In the genomic region with DNA sequence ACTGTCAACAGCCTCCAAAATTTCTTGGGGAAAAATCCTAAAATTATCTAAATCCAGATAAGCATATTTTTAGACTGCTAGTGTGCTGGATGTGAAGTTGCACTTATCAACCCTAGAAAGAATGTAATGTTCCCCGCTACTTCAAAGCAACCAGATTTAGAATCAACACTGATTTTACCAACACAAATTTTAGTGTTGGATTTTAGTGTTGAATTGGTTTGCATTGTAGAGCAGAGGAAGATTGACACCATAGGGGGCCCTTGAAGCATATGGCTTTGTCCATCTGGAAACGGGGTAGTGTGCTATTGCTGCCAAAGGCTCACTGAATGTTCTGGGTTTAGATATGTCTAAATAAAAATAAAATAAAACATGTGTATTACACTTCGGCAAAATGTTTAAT, we compare ENCODE assay signal across 25 cellular contexts.
DNase-seq lines count a peak whose midpoint lies in the region; ATAC-seq and TF ChIP-seq lines count a peak whose summit lies in the region.
"Had no signal": no experiment of that assay in that cellular context is flagged by ENCODE, and none has a peak within 500 bp of the region (broad histone marks: within the 10 kb centered on the region; RNA-seq: fewer than 3 reads in every experiment).

No MANE protein-coding gene starts in this region.

- DNase-seq in Ammon's horn (ENCODE audit: low spot score), result peak; percentile 2
- peak; percentile 35 for DNase-seq in DMS 273 treated with DMSO at 0.1 percent for 48 hours (lab: John Stamatoyannopoulos, UW)
- peak; percentile 8 for DNase-seq in NCI-H69 (lab: John Stamatoyannopoulos, UW)
- DNase-seq in fibroblast of the aortic adventitia (ENCODE audit: low read depth), result peak; percentile 21
- DNase-seq in progenitor cell of endocrine pancreas (ENCODE audit: low spot score, unreplicated experiment), result no peak
- DNase-seq in right atrium auricular region (ENCODE audit: low spot score), result no peak
- DNase-seq in T-helper 2 cell, result no peak
- DNase-seq: BE2C, Calu3, H9, HFFc6, Kasumi-1, NCI-H1092 treated with DMSO at 0.1 percent for 48 hours, NCI-H1436, NCI-H1930, NCI-H2107, NCI-H226, NCI-H510A treated with DMSO at 0.1 percent for 48 hours, NCI-H82, SHP77 treated with DMSO at 0.1 percent for 48 hours had no signal

- no peak overlapping the region for H3K27ac Mint-ChIP-seq in progenitor cell of endocrine pancreas
- H3K27ac Mint-ChIP-seq: CD14-positive monocyte, GM23338, H9, HFFc6 had no signal

- no peaks in the 10 kb centered on the region for H3K36me3 ChIP-seq in right atrium auricular region
- H3K36me3 ChIP-seq: BE2C had no signal

- no peaks in the 10 kb centered on the region for H3K36me3 Mint-ChIP-seq in progenitor cell of endocrine pancreas (ENCODE audit: insufficient read depth)
- H3K36me3 Mint-ChIP-seq: CD14-positive monocyte had no signal

- H3K27me3 ChIP-seq in right atrium auricular region, result no peaks in the 10 kb centered on the region
- H3K27me3 ChIP-seq: BE2C had no signal

- H3K4me3 Mint-ChIP-seq in progenitor cell of endocrine pancreas (ENCODE audit: low read depth), result no peak overlapping the region
- H3K4me3 Mint-ChIP-seq: CD14-positive monocyte, GM23338, H9, HFFc6 had no signal

- H3K4me3 ChIP-seq in fibroblast of the aortic adventitia (ENCODE audit: low read depth, low read length), result no peak overlapping the region
- H3K4me3 ChIP-seq in right atrium auricular region, result no peak overlapping the region
- H3K4me3 ChIP-seq: GM23338, K562, SK-N-MC had no signal

- peaks cover 3% of the 10 kb centered on the region for H3K4me1 Mint-ChIP-seq in progenitor cell of endocrine pancreas (ENCODE audit: low read depth)
- H3K4me1 Mint-ChIP-seq: CD14-positive monocyte, GM23338 had no signal

- no peak for TF ChIP-seq CTCF in fibroblast of the aortic adventitia (IDR thresholded peaks at IDR 0.05; ENCODE audit: insufficient read depth, low read length)
- TF ChIP-seq CTCF in progenitor cell of endocrine pancreas (IDR thresholded peaks at IDR 0.05; ENCODE audit: unreplicated experiment), result no peak
- no peak for TF ChIP-seq CTCF in right atrium auricular region (IDR thresholded peaks at IDR 0.05)

- H3K9me3 ChIP-seq in right atrium auricular region, result no peaks in the 10 kb centered on the region
- H3K9me3 ChIP-seq: BE2C had no signal

- ATAC-seq in GM18498 (IDR thresholded peaks at IDR 0.05; ENCODE audit: unreplicated experiment), result no peak
- ATAC-seq: GM23338, K562 had no signal

- no peaks in the 10 kb centered on the region for H3K4me1 ChIP-seq in right atrium auricular region
- H3K4me1 ChIP-seq: BE2C had no signal

- no peaks in the 10 kb centered on the region for H3K27me3 Mint-ChIP-seq in progenitor cell of endocrine pancreas

- no peaks in the 10 kb centered on the region for H3K9me3 Mint-ChIP-seq in progenitor cell of endocrine pancreas (ENCODE audit: low read depth)
- H3K9me3 Mint-ChIP-seq: GM23338, H9, HFFc6 had no signal

- no peak overlapping the region for H3K27ac ChIP-seq in right atrium auricular region
- H3K27ac ChIP-seq: SK-N-MC had no signal

Comparison
In these comparisons a context has a peak if more than half of its experiments do, and no peak if none do; other contexts are left out.
1. DNase-seq: peak in Ammon's horn (single experiment), DMS 273 treated with DMSO at 0.1 percent for 48 hours (single experiment), NCI-H69 (single experiment) and fibroblast of the aortic adventitia (single experiment); none in progenitor cell of endocrine pancreas (single experiment), right atrium auricular region (single experiment) and T-helper 2 cell (0 of 5).